In genomic region chr4:164948943-164949342, GRCh38 we compare ENCODE assay signal across 20 cellular contexts. TPM values are rescaled to one million over a fixed set of nuclear protein-coding genes. Genes with fewer than 3 reads are reported as not detected.
"Had no signal": no experiment of that assay in that cellular context is flagged by ENCODE, and none has a peak within 500 bp of the region (broad histone marks: within the 10 kb centered on the region; RNA-seq: fewer than 3 reads in every experiment).

No MANE protein-coding gene starts in this region.

- DNase-seq: KBM-7, MV-4-11, NCI-H1048, NCI-H1105, NCI-H1417, NCI-H1436 treated with DMSO at 0.1 percent for 48 hours, NCI-H1694, NCI-H187 treated with DMSO at 0.1 percent for 48 hours, NCI-H2029 treated with DMSO at 0.1 percent for 48 hours, NCI-H2171 treated with DMSO at 0.1 percent for 48 hours, NCI-H748 treated with DMSO at 0.1 percent for 48 hours, PC-9, Peyer's patch, SHP77 treated with DMSO at 0.1 percent for 48 hours had no signal

- ATAC-seq: Right ventricle myocardium inferior had no signal

RNA-seq across cellular contexts. Expression of gene TRIM61, which starts 28.5 kb away (rescaled TPM):
- total RNA-seq: HT-29, LHCN-M2, NCI-H460, RPMI7951, SJSA1 had no signal
